In genomic region chr6:31806470-31807272, GRCh38 we compare ENCODE assay signal across 1 cellular context.
TF ChIP-seq lines count a peak whose summit lies in the region.

Gene LSM2 (minus strand): TSS chr6:31806966. CDS start chr6:31806757, 209 bp downstream.

TF ChIP-seq in HepG2, 621 proteins besides CTCF, POLR2A, EP300 and RAD21 (continued from another document and continues in another):
- peak in 1 of 2 experiments; percentile 90; a peak in 2 of 4 replicates for TF ChIP-seq KLF16 (CRISPR knock-in tag; IDR thresholded peaks at IDR 0.05)
- no peak for TF ChIP-seq SETDB1 (CRISPR knock-in tag; IDR thresholded peaks at IDR 0.05; ENCODE audit: borderline replicate concordance)
- no peak for TF ChIP-seq SOX6 (IDR thresholded peaks at IDR 0.05)
- TF ChIP-seq SOX6 (CRISPR knock-in tag; IDR thresholded peaks at IDR 0.05), result peak; percentile 89
- TF ChIP-seq RXRA (CRISPR knock-in tag; IDR thresholded peaks at IDR 0.05), result peak; percentile 85; the same call in 1 of the 2 replicates
- no peak for TF ChIP-seq FOSL1 (CRISPR knock-in tag; IDR thresholded peaks at IDR 0.05; ENCODE audit: borderline replicate concordance)
- TF ChIP-seq ZNF451 (CRISPR knock-in tag; IDR thresholded peaks at IDR 0.05), result peak; percentile 84; the same call in 1 of the 2 replicates
- TF ChIP-seq, protein P1, sequence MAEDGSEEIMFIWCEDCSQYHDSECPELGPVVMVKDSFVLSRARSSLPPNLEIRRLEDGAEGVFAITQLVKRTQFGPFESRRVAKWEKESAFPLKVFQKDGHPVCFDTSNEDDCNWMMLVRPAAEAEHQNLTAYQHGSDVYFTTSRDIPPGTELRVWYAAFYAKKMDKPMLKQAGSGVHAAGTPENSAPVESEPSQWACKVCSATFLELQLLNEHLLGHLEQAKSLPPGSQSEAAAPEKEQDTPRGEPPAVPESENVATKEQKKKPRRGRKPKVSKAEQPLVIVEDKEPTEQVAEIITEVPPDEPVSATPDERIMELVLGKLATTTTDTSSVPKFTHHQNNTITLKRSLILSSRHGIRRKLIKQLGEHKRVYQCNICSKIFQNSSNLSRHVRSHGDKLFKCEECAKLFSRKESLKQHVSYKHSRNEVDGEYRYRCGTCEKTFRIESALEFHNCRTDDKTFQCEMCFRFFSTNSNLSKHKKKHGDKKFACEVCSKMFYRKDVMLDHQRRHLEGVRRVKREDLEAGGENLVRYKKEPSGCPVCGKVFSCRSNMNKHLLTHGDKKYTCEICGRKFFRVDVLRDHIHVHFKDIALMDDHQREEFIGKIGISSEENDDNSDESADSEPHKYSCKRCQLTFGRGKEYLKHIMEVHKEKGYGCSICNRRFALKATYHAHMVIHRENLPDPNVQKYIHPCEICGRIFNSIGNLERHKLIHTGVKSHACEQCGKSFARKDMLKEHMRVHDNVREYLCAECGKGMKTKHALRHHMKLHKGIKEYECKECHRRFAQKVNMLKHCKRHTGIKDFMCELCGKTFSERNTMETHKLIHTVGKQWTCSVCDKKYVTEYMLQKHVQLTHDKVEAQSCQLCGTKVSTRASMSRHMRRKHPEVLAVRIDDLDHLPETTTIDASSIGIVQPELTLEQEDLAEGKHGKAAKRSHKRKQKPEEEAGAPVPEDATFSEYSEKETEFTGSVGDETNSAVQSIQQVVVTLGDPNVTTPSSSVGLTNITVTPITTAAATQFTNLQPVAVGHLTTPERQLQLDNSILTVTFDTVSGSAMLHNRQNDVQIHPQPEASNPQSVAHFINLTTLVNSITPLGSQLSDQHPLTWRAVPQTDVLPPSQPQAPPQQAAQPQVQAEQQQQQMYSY (CRISPR knock-in tag; IDR thresholded peaks at IDR 0.05), result 0 out of 2 replicates have a peak, but pooled peaks have one; percentile 47
- 0 out of 2 replicates have a peak, but pooled peaks have one; percentile 13 for TF ChIP-seq ZNF644 (CRISPR knock-in tag; IDR thresholded peaks at IDR 0.05; ENCODE audit: low read depth)
- TF ChIP-seq ZNF550 (CRISPR knock-in tag; IDR thresholded peaks at IDR 0.05; ENCODE audit: borderline replicate concordance), result no peak
- peak; percentile 94 for TF ChIP-seq KMT2B (CRISPR knock-in tag; IDR thresholded peaks at IDR 0.05)
- peak; percentile 58; the same call in 1 of the 2 replicates for TF ChIP-seq ZNF205 (CRISPR knock-in tag; IDR thresholded peaks at IDR 0.05)
- peak; percentile 92 for TF ChIP-seq ZNF775 (CRISPR knock-in tag; IDR thresholded peaks at IDR 0.05; ENCODE audit: borderline replicate concordance)
- 0 out of 2 replicates have a peak, but pooled peaks have one; percentile 19 for TF ChIP-seq ZNF569 (CRISPR knock-in tag; IDR thresholded peaks at IDR 0.05; ENCODE audit: borderline replicate concordance)
- TF ChIP-seq ZBTB8A (CRISPR knock-in tag; IDR thresholded peaks at IDR 0.05; ENCODE audit: borderline replicate concordance, low read depth), result 0 out of 2 replicates have a peak, but pooled peaks have one; percentile 59
- no peak for TF ChIP-seq NFRKB (IDR thresholded peaks at IDR 0.05)
- TF ChIP-seq ZNF761 (CRISPR knock-in tag; conservative IDR thresholded peaks at IDR 0.05), result peak; percentile 91
- no peak; the same call in 1 of the 2 replicates for TF ChIP-seq ZNF253 (CRISPR knock-in tag; IDR thresholded peaks at IDR 0.05; ENCODE audit: borderline replicate concordance)
- TF ChIP-seq ZBTB26 (CRISPR knock-in tag; IDR thresholded peaks at IDR 0.05; ENCODE audit: borderline replicate concordance), result peak; percentile 62; the same call in 1 of the 2 replicates
- TF ChIP-seq, protein P2, sequence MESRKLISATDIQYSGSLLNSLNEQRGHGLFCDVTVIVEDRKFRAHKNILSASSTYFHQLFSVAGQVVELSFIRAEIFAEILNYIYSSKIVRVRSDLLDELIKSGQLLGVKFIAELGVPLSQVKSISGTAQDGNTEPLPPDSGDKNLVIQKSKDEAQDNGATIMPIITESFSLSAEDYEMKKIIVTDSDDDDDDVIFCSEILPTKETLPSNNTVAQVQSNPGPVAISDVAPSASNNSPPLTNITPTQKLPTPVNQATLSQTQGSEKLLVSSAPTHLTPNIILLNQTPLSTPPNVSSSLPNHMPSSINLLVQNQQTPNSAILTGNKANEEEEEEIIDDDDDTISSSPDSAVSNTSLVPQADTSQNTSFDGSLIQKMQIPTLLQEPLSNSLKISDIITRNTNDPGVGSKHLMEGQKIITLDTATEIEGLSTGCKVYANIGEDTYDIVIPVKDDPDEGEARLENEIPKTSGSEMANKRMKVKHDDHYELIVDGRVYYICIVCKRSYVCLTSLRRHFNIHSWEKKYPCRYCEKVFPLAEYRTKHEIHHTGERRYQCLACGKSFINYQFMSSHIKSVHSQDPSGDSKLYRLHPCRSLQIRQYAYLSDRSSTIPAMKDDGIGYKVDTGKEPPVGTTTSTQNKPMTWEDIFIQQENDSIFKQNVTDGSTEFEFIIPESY (CRISPR knock-in tag; IDR thresholded peaks at IDR 0.05), result no peak
- TF ChIP-seq SNAPC2 (CRISPR knock-in tag; IDR thresholded peaks at IDR 0.05), result peak; percentile 94; the same call in 1 of the 2 replicates
- TF ChIP-seq ZNF33B (CRISPR knock-in tag; IDR thresholded peaks at IDR 0.05), result peak; percentile 98
- peak; percentile 98 for TF ChIP-seq ZNF343 (CRISPR knock-in tag; IDR thresholded peaks at IDR 0.05)
- no peak for TF ChIP-seq ZNF562 (CRISPR knock-in tag; IDR thresholded peaks at IDR 0.05; ENCODE audit: borderline replicate concordance)
- TF ChIP-seq ZNF263 (CRISPR knock-in tag; IDR thresholded peaks at IDR 0.05), result peak; percentile 84
- peak; percentile 70; the same call in 1 of the 2 replicates for TF ChIP-seq DNMT1 (CRISPR knock-in tag; IDR thresholded peaks at IDR 0.05)
- TF ChIP-seq DPF2 (CRISPR knock-in tag; IDR thresholded peaks at IDR 0.05; ENCODE audit: borderline replicate concordance, low read depth), result 0 out of 2 replicates have a peak, but pooled peaks have one; percentile 44
- TF ChIP-seq, protein P3, sequence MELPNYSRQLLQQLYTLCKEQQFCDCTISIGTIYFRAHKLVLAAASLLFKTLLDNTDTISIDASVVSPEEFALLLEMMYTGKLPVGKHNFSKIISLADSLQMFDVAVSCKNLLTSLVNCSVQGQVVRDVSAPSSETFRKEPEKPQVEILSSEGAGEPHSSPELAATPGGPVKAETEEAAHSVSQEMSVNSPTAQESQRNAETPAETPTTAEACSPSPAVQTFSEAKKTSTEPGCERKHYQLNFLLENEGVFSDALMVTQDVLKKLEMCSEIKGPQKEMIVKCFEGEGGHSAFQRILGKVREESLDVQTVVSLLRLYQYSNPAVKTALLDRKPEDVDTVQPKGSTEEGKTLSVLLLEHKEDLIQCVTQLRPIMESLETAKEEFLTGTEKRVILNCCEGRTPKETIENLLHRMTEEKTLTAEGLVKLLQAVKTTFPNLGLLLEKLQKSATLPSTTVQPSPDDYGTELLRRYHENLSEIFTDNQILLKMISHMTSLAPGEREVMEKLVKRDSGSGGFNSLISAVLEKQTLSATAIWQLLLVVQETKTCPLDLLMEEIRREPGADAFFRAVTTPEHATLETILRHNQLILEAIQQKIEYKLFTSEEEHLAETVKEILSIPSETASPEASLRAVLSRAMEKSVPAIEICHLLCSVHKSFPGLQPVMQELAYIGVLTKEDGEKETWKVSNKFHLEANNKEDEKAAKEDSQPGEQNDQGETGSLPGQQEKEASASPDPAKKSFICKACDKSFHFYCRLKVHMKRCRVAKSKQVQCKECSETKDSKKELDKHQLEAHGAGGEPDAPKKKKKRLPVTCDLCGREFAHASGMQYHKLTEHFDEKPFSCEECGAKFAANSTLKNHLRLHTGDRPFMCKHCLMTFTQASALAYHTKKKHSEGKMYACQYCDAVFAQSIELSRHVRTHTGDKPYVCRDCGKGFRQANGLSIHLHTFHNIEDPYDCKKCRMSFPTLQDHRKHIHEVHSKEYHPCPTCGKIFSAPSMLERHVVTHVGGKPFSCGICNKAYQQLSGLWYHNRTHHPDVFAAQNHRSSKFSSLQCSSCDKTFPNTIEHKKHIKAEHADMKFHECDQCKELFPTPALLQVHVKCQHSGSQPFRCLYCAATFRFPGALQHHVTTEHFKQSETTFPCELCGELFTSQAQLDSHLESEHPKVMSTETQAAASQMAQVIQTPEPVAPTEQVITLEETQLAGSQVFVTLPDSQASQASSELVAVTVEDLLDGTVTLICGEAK (IDR thresholded peaks at IDR 0.05), result no peak
- TF ChIP-seq, protein P3 (CRISPR knock-in tag; IDR thresholded peaks at IDR 0.05), result peak; percentile 86; the same call in 1 of the 2 replicates
- no peak for TF ChIP-seq FOXP1 (IDR thresholded peaks at IDR 0.05)
- no peak for TF ChIP-seq FOXP1 (CRISPR knock-in tag; IDR thresholded peaks at IDR 0.05)
- TF ChIP-seq HOXA7 (CRISPR knock-in tag; IDR thresholded peaks at IDR 0.05), result no peak
- TF ChIP-seq KDM5A (IDR thresholded peaks at IDR 0.05; ENCODE audit: borderline replicate concordance, low read length), result peak; percentile 90; the same call in 1 of the 2 replicates
- 0 out of 2 replicates have a peak, but pooled peaks have one; percentile 71 for TF ChIP-seq ZNF224 (CRISPR knock-in tag; IDR thresholded peaks at IDR 0.05)
- TF ChIP-seq ZNF44 (CRISPR knock-in tag; IDR thresholded peaks at IDR 0.05), result peak; percentile 99
- peak; percentile 96 for TF ChIP-seq REPIN1 (CRISPR knock-in tag; IDR thresholded peaks at IDR 0.05; ENCODE audit: borderline replicate concordance, low read depth)
- TF ChIP-seq, protein P4, sequence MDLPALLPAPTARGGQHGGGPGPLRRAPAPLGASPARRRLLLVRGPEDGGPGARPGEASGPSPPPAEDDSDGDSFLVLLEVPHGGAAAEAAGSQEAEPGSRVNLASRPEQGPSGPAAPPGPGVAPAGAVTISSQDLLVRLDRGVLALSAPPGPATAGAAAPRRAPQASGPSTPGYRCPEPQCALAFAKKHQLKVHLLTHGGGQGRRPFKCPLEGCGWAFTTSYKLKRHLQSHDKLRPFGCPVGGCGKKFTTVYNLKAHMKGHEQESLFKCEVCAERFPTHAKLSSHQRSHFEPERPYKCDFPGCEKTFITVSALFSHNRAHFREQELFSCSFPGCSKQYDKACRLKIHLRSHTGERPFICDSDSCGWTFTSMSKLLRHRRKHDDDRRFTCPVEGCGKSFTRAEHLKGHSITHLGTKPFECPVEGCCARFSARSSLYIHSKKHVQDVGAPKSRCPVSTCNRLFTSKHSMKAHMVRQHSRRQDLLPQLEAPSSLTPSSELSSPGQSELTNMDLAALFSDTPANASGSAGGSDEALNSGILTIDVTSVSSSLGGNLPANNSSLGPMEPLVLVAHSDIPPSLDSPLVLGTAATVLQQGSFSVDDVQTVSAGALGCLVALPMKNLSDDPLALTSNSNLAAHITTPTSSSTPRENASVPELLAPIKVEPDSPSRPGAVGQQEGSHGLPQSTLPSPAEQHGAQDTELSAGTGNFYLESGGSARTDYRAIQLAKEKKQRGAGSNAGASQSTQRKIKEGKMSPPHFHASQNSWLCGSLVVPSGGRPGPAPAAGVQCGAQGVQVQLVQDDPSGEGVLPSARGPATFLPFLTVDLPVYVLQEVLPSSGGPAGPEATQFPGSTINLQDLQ (CRISPR knock-in tag; IDR thresholded peaks at IDR 0.05), result no peak
- TF ChIP-seq ZFP41 (CRISPR knock-in tag; IDR thresholded peaks at IDR 0.05; ENCODE audit: borderline replicate concordance), result no peak
- TF ChIP-seq TBL1XR1 (IDR thresholded peaks at IDR 0.05; ENCODE audit: borderline replicate concordance, low read length, partially characterized antibody), result peak; percentile 55
- no peak; the same call in 1 of the 2 replicates for TF ChIP-seq ZNF431 (CRISPR knock-in tag; IDR thresholded peaks at IDR 0.05; ENCODE audit: borderline replicate concordance, low read depth)
- peak; percentile 86; the same call in 1 of the 2 replicates for TF ChIP-seq ZNF639 (CRISPR knock-in tag; conservative IDR thresholded peaks at IDR 0.05)
- TF ChIP-seq NFKB2 (CRISPR knock-in tag; IDR thresholded peaks at IDR 0.05; ENCODE audit: borderline replicate concordance), result peak; percentile 93; the same call in 1 of the 2 replicates
- TF ChIP-seq ELF3 (CRISPR knock-in tag; IDR thresholded peaks at IDR 0.05), result peak; percentile 92
- TF ChIP-seq TARDBP (CRISPR knock-in tag; IDR thresholded peaks at IDR 0.05), result peak; percentile 97
- TF ChIP-seq ZNF766 (CRISPR knock-in tag; IDR thresholded peaks at IDR 0.05; ENCODE audit: borderline replicate concordance), result peak; percentile 93; the same call in 1 of the 2 replicates
- TF ChIP-seq ZNF10 (CRISPR knock-in tag; IDR thresholded peaks at IDR 0.05; ENCODE audit: borderline replicate concordance, low read depth), result no peak
